Comparison of ENCODE assay signal across 14 cellular contexts in genomic region chr4:85734446-85734845, GRCh38.
DNase-seq lines count a peak whose midpoint lies in the region; TF ChIP-seq lines count a peak whose summit lies in the region.
"Had no signal": no experiment of that assay in that cellular context is flagged by ENCODE, and none has a peak within 500 bp of the region (broad histone marks: within the 10 kb centered on the region; RNA-seq: fewer than 3 reads in every experiment).

No MANE protein-coding gene starts in this region.

- CTCF ChIA-PET in A673 (lab: Charles Lee): no interaction called here
- CTCF ChIA-PET in HEK293 (lab: Yijun Ruan, JAX): no interaction called here

- H3K4me3 ChIP-seq in A673 (ENCODE audit: low read depth, low read length, poor library complexity, severe bottlenecking) (no peak overlapping the region), HEK293 (ENCODE audit: low read depth, low read length) (no peak overlapping the region), muscle layer of colon (ENCODE audit: low read depth in 1 of 2, low read length in 2 of 2) (no peak overlapping the region), tibial nerve (no peak overlapping the region)
- H3K4me3 ChIP-seq: BLaER1 treated with 17β-estradiol and CSF1 and Interleukin-3, amounts not matched to agents 10 nM and 100 nM; coronary artery had no signal

- H3K27me3 ChIP-seq in A673 (replicated peaks; ENCODE audit: insufficient read depth, low read depth, low read length, poor library complexity) (no peaks in the 10 kb centered on the region), muscle layer of colon (ENCODE audit: control insufficient read depth in 1 of 2, insufficient read depth in 2 of 2, low read length in 2 of 2) (no peaks in the 10 kb centered on the region), tibial nerve (no peaks in the 10 kb centered on the region)
- H3K27me3 ChIP-seq: BLaER1 treated with 17β-estradiol and CSF1 and Interleukin-3, amounts not matched to agents 10 nM and 100 nM had no signal

- H3K27ac ChIP-seq in A673 (ENCODE audit: low read depth, low read length, poor library complexity, severe bottlenecking): no peak overlapping the region
- H3K27ac ChIP-seq in HEK293 (ENCODE audit: extremely low read depth, low read depth, low read length): no peak overlapping the region
- peak overlapping the region; percentile 50 for H3K27ac ChIP-seq in muscle layer of colon (ENCODE audit: low read depth, low read length)
- H3K27ac ChIP-seq in tibial nerve: peak overlapping the region in 2 of 4 donors; percentile 74 to 82
- H3K27ac ChIP-seq: coronary artery had no signal

- no peaks in the 10 kb centered on the region for H3K36me3 ChIP-seq in A673 (ENCODE audit: insufficient read depth, low read length, poor library complexity, severe bottlenecking)
- no peaks in the 10 kb centered on the region for H3K36me3 ChIP-seq in HEK293 (ENCODE audit: control insufficient read depth in 2 of 2, insufficient read depth in 1 of 2, low read length in 2 of 2)
- no peaks in the 10 kb centered on the region for H3K36me3 ChIP-seq in muscle layer of colon (ENCODE audit: insufficient read depth, low read length)
- H3K36me3 ChIP-seq in tibial nerve: no peaks in the 10 kb centered on the region
- H3K36me3 ChIP-seq: BLaER1 treated with 17β-estradiol and CSF1 and Interleukin-3, amounts not matched to agents 10 nM and 100 nM had no signal

- TF ChIP-seq EP300 in tibial nerve (IDR thresholded peaks at IDR 0.05): peak in 1 of 2 donors; percentile 62

- peak; percentile 24 for DNase-seq in A673 (ENCODE audit: low spot score)
- peak; percentile 80 for DNase-seq in dermis blood vessel endothelial cell
- DNase-seq in GM19240 (ENCODE audit: insufficient read length, low spot score): no peak
- DNase-seq in activated gamma-delta T cell treated with Interleukin-2 at 50 U/mL for 16 hours: no peak
- DNase-seq in SKM-1 (lab: John Stamatoyannopoulos, UW; ENCODE audit: unreplicated experiment): no peak
- no peak for DNase-seq in tibial nerve (ENCODE audit: low spot score in 2 of 2)
- DNase-seq: activated CD4-positive, alpha-beta memory T cell treated with anti-CD3 and anti-CD28 coated beads, Interleukin-2, amount 10 ng/mL, durations not matched to agents 7 days and 5 days; activated naive CD4-positive, alpha-beta T cell treated with anti-CD3 and anti-CD28 coated beads, Interleukin-2, amount 10 ng/mL, durations not matched to agents 7 days and 5 days; mesendoderm; NCI-H82 had no signal

- H3K9me3 ChIP-seq in A673 (ENCODE audit: low read depth, low read length, poor library complexity, severe bottlenecking) (no peaks in the 10 kb centered on the region), HEK293 (ENCODE audit: control insufficient read depth, insufficient read depth, low read depth, low read length) (no peaks in the 10 kb centered on the region), muscle layer of colon (ENCODE audit: low read length) (no peaks in the 10 kb centered on the region), tibial nerve (no peaks in the 10 kb centered on the region)
- H3K9me3 ChIP-seq: BLaER1 treated with 17β-estradiol and CSF1 and Interleukin-3, amounts not matched to agents 10 nM and 100 nM had no signal

- TF ChIP-seq CTCF in A673 (conservative IDR thresholded peaks at IDR 0.05; ENCODE audit: low read depth, low read length): no peak
- no peak for TF ChIP-seq CTCF in HEK293 (tag by site-specific recombination; IDR thresholded peaks at IDR 0.05)
- no peak for TF ChIP-seq CTCF in tibial nerve (IDR thresholded peaks at IDR 0.05)

- intact Hi-C loops in A673 (cut with micrococcal nuclease; ENCODE audit: unreplicated experiment): no loop called here

- no peak for TF ChIP-seq POLR2A in tibial nerve (IDR thresholded peaks at IDR 0.05)

- POLR2A ChIA-PET in A673 (lab: Charles Lee; ENCODE audit: low non-redundant PET) (no interaction called here), HEK293 (lab: Yijun Ruan, JAX) (interaction anchor here (0.6 kb wide), 1 partner anchor 564 kb away, joined by 7 read pairs; no protein-coding TSS in a partner anchor)

- H3K9ac ChIP-seq in muscle layer of colon (ENCODE audit: low read length): no peak overlapping the region

- H3K4me1 ChIP-seq in A673 (ENCODE audit: insufficient read depth, low read length, poor library complexity, severe bottlenecking) (no peaks in the 10 kb centered on the region), HEK293 (ENCODE audit: control insufficient read depth, insufficient read depth, low read length) (no peaks in the 10 kb centered on the region), muscle layer of colon (ENCODE audit: insufficient read depth, low read length) (peaks cover 5% of the 10 kb centered on the region), tibial nerve (peaks cover 0 to 60% (median 17%) of the 10 kb centered on the region in 4 donors)

- WGBS in tibial nerve, 2 donors: 31 to 40% methylated on average over 1 of the region's 1 CpG

- BruUV-seq in A673 (replicated peaks; lab: Mats Ljungman, UMichigan): no TSS peak

TF ChIP-seq in HEK293, 187 proteins besides CTCF, POLR2A, EP300 and RAD21:
- no peak for TF ChIP-seq ZNF155 (tag by site-specific recombination; IDR thresholded peaks at IDR 0.05)
- TF ChIP-seq GFI1B (tag by site-specific recombination; IDR thresholded peaks at IDR 0.05): peak; percentile 78
- TF ChIP-seq ZNF629 (tag by site-specific recombination; IDR thresholded peaks at IDR 0.05): peak; percentile 48; the same call in 1 of the 2 replicates

Comparison
In these comparisons a context has a peak if more than half of its experiments do, and no peak if none do; other contexts are left out.
1. DNase-seq: peak in A673 (single experiment) and dermis blood vessel endothelial cell (single experiment); none in GM19240 (single experiment), activated gamma-delta T cell treated with Interleukin-2 at 50 U/mL for 16 hours (single experiment), SKM-1 (single experiment) and tibial nerve (0 of 2).